Comparison of ENCODE assay signal across 8 cellular contexts in the genomic region with DNA sequence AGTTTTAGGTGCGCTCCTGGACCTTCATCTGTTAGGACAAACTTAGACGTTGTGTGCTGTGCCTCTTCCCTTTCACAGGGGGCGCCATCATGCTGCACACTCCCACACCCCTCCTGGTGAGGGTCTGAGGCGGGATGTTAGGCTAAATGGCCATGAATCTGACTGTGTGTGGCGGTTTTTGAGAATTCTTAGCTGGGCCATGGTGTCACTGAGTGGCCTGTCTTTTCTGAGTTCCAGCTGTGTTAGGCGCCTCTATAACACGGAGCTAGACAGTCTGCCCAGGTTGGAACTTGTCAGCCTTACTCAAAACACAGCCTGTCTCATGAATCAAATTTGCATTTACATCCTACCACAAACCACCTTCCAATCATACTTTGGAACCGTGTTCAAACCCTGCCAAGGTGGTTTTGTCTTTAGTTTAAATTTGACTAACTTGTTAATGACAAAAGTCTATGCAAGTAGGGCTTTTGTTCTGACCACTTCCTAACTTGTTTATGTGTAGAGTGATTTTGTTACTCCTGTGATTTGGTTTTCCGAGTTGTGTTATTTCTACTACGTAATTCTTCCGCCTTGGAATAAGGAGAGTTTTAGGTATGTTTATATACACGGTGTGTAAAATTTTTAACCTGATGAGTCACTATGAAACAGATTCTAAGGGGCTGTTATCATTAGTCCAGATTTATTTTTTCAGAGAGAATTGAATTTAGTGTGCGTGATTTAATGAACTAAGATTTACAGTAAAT. TPM values are rescaled to one million over a fixed set of nuclear protein-coding genes. Genes with fewer than 3 reads are reported as not detected.
DNase-seq lines count a peak whose midpoint lies in the region; ATAC-seq and TF ChIP-seq lines count a peak whose summit lies in the region.

No MANE protein-coding gene starts in this region.

- no peak for TF ChIP-seq POLR2A in transverse colon (IDR thresholded peaks at IDR 0.05)

- ATAC-seq in GM21825 (IDR thresholded peaks at IDR 0.05; ENCODE audit: unreplicated experiment): peak; percentile 88
- peak; percentile 90 for ATAC-seq in activated T-helper 17 cell treated with anti-CD3 and anti-CD28 coated beads, Interleukin-2, amount 50 U/mL, for 72 hours (replicated peaks)

- in situ Hi-C loops in GM13977 (cut with MboI; ENCODE audit: low pct_unique_long_range_greater_than_20kb, low sequenced_read_pairs, unreplicated experiment): loop anchor here (10.0 kb wide), 1 partner anchor 76 kb away; no protein-coding TSS in a partner anchor
- in situ Hi-C loops in transverse colon (cut with MboI; ENCODE audit: low pct_ligation_motif_present in 1 of 4, low pct_unique_long_range_greater_than_20kb in 1 of 4, low sequenced_read_pairs in 3 of 4): loop anchor here in 1 of 4 donors (10.0 kb wide), 1 partner anchor 46 kb away; no protein-coding TSS in a partner anchor

- H3K4me3 ChIP-seq in KMS-11 (IDR thresholded peaks at IDR 0.05; ENCODE audit: insufficient read depth, low read depth, low read length): no peak overlapping the region
- H3K4me3 ChIP-seq in transverse colon: no peak overlapping the region

- no peaks in the 10 kb centered on the region for H3K9me3 ChIP-seq in transverse colon

- no peak overlapping the region for H3K9ac ChIP-seq in KMS-11

- DNase-seq in GM13977 (ENCODE audit: low spot score) (peak; percentile 74), iris pigment epithelial cell (ENCODE audit: low read depth) (peak; percentile 69), transverse colon (peak; percentile 24), NCI-H187 (lab: John Stamatoyannopoulos, UW) (no peak), SKM-1 (lab: John Stamatoyannopoulos, UW; ENCODE audit: unreplicated experiment) (no peak)

- intact Hi-C loops in transverse colon (cut with DNase I; ENCODE audit: low total_unique reads): no loop called here

- peak overlapping the region; percentile 72 for H3K4me3 Mint-ChIP-seq in activated T-helper 17 cell treated with anti-CD3 and anti-CD28 coated beads, Interleukin-2, amount 50 U/mL, for 72 hours

- H2AFZ ChIP-seq in KMS-11 (ENCODE audit: low read depth): no peak overlapping the region

- peak overlapping the region; percentile 17; the same call in 1 of the 2 replicates for H3K4me2 ChIP-seq in KMS-11

- H3K27ac ChIP-seq in KMS-11 (no peak overlapping the region), transverse colon (peak overlapping the region in 2 of 4 donors; percentile 18 to 45)

- no peaks in the 10 kb centered on the region for H3K9me3 Mint-ChIP-seq in activated T-helper 17 cell treated with anti-CD3 and anti-CD28 coated beads, Interleukin-2, amount 50 U/mL, for 72 hours

- H3K4me1 Mint-ChIP-seq in activated T-helper 17 cell treated with anti-CD3 and anti-CD28 coated beads, Interleukin-2, amount 50 U/mL, for 72 hours: peaks cover 57% of the 10 kb centered on the region

- peaks cover 22% of the 10 kb centered on the region for H3K4me1 ChIP-seq in KMS-11 (ENCODE audit: low read depth, poor library complexity, severe bottlenecking)
- peaks cover 11 to 57% (median 42%) of the 10 kb centered on the region in 4 donors for H3K4me1 ChIP-seq in transverse colon

- TF ChIP-seq CTCF in GM13977 (IDR thresholded peaks at IDR 0.05; ENCODE audit: extremely low read depth, insufficient read depth, missing control alignments) (peak; percentile 67), KMS-11 (conservative IDR thresholded peaks at IDR 0.05; ENCODE audit: low read depth, low read length) (peak; percentile 56; the same call in 1 of the 2 replicates), transverse colon (IDR thresholded peaks at IDR 0.05) (peak; percentile 41 to 58 (median 48))

- peak overlapping the region; percentile 64 for H3K27ac Mint-ChIP-seq in activated T-helper 17 cell treated with anti-CD3 and anti-CD28 coated beads, Interleukin-2, amount 50 U/mL, for 72 hours

- 39 to 65% methylated on average over 10 to 12 of the region's 13 CpGs for WGBS in transverse colon (ENCODE audit: low coverage in 1 of 2), 2 donors

- no peaks in the 10 kb centered on the region; the same call in 1 of the 2 replicates for H3K79me2 ChIP-seq in KMS-11 (ENCODE audit: insufficient read depth, low read depth)

- TF ChIP-seq EP300 in transverse colon (IDR thresholded peaks at IDR 0.05; ENCODE audit: low read depth): no peak

- no peaks in the 10 kb centered on the region for H3K27me3 Mint-ChIP-seq in activated T-helper 17 cell treated with anti-CD3 and anti-CD28 coated beads, Interleukin-2, amount 50 U/mL, for 72 hours

- peaks cover 13% of the 10 kb centered on the region for H3K36me3 Mint-ChIP-seq in activated T-helper 17 cell treated with anti-CD3 and anti-CD28 coated beads, Interleukin-2, amount 50 U/mL, for 72 hours (ENCODE audit: low read depth)

- H3K36me3 ChIP-seq in KMS-11 (ENCODE audit: insufficient read depth): no peaks in the 10 kb centered on the region
- peaks cover 0 to 6% (median 3%) of the 10 kb centered on the region in 4 donors for H3K36me3 ChIP-seq in transverse colon

- H3K27me3 ChIP-seq in KMS-11 (ENCODE audit: insufficient read depth, low read depth) (no peaks in the 10 kb centered on the region), transverse colon (no peaks in the 10 kb centered on the region)

- no peaks in the 10 kb centered on the region for H4K20me1 ChIP-seq in KMS-11 (ENCODE audit: insufficient read depth)

RNA-seq across cellular contexts. Expression of a gene that starts 19.6 kb away (rescaled TPM):
- 1 to 10 TPM; 6.8 TPM for total RNA-seq in activated T-helper 17 cell treated with anti-CD3 and anti-CD28 coated beads, Interleukin-2, amount 50 U/mL, for 72 hours
- total RNA-seq in transverse colon: 10 to 100 TPM; 22.5 to 96.9 (median 68.7) TPM

RNA-seq across cellular contexts. Expression of a gene that starts 35.7 kb away (rescaled TPM):
- 10 to 100 TPM in 1 of 2 donors, 1 to 10 TPM in 1; 3.5 to 26.3 TPM for total RNA-seq in activated T-helper 17 cell treated with anti-CD3 and anti-CD28 coated beads, Interleukin-2, amount 50 U/mL, for 72 hours
- total RNA-seq in transverse colon: 10 to 100 TPM in 2 of 4 donors, 1 to 10 TPM in 2; 5.9 to 20.6 (median 9.7) TPM

Comparison
In these comparisons a context has a peak if more than half of its experiments do, and no peak if none do; other contexts are left out.
1. DNase-seq: peak in GM13977 (single experiment), iris pigment epithelial cell (single experiment) and transverse colon (single experiment); none in NCI-H187 (0 of 2) and SKM-1 (single experiment).
2. Peak in every context shown above with its lines, with median percentiles within 50 percentile points of each other: CTCF ChIP-seq.